22 cellular contexts compared by ENCODE assay signal in genomic region chr3:141865101-141865500, GRCh38. TPM values are rescaled to one million over a fixed set of nuclear protein-coding genes. Genes with fewer than 3 reads are reported as not detected.
DNase-seq lines count a peak whose midpoint lies in the region; ATAC-seq and TF ChIP-seq lines count a peak whose summit lies in the region.
"Had no signal": no experiment of that assay in that cellular context is flagged by ENCODE, and none has a peak within 500 bp of the region (broad histone marks: within the 10 kb centered on the region; RNA-seq: fewer than 3 reads in every experiment).

No MANE protein-coding gene starts in this region.

- in situ Hi-C loops in ACHN (cut with HindIII; ENCODE audit: low pct_ligation_motif_present, low pct_unique_long_range_greater_than_20kb, low sequenced_read_pairs): no loop called here

- H3K79me2 ChIP-seq in GM23338 (replicated peaks; ENCODE audit: insufficient read depth): no peaks in the 10 kb centered on the region

- H3K27ac ChIP-seq in GM23338 (ENCODE audit: low read depth): no peak overlapping the region
- H3K27ac ChIP-seq: C4-2B had no signal

- H3K4me3 ChIP-seq in GM23338: no peak overlapping the region
- H3K4me3 ChIP-seq: BLaER1 treated with 17β-estradiol and CSF1 and Interleukin-3, amounts not matched to agents 10 nM and 100 nM; GM12878 had no signal

- H3K36me3 ChIP-seq in GM23338 (ENCODE audit: insufficient read depth): no peaks in the 10 kb centered on the region
- H3K36me3 ChIP-seq: BLaER1 treated with 17β-estradiol and CSF1 and Interleukin-3, amounts not matched to agents 10 nM and 100 nM had no signal

- no peaks in the 10 kb centered on the region for H3K9me2 ChIP-seq in GM23338 (ENCODE audit: insufficient read depth)

- H3K4me2 ChIP-seq in GM23338: no peak overlapping the region

- H3K4me1 ChIP-seq in GM23338 (ENCODE audit: insufficient read depth): no peaks in the 10 kb centered on the region

- no peak overlapping the region for H3K4me3 Mint-ChIP-seq in GM23338
- no peak overlapping the region for H3K4me3 Mint-ChIP-seq in dendritic cell treated with granulocyte-macrophage colony-stimulating factor and Interleukin-4, amounts not matched to agents 40 ng/mL and 50 ng/mL, for 4 days
- H3K4me3 Mint-ChIP-seq: B cell; CD4-positive, alpha-beta memory T cell; CD4-positive, CD25-positive, alpha-beta regulatory T cell; CD8-positive, alpha-beta memory T cell had no signal

- H3K27me3 Mint-ChIP-seq in GM23338 (ENCODE audit: insufficient read depth, low read depth, poor library complexity): no peaks in the 10 kb centered on the region
- no peaks in the 10 kb centered on the region for H3K27me3 Mint-ChIP-seq in dendritic cell treated with granulocyte-macrophage colony-stimulating factor and Interleukin-4, amounts not matched to agents 40 ng/mL and 50 ng/mL, for 4 days
- H3K27me3 Mint-ChIP-seq: B cell; CD4-positive, alpha-beta memory T cell; CD8-positive, alpha-beta memory T cell had no signal

- no peak for DNase-seq in GM23338 (ENCODE audit: low spot score)
- DNase-seq in ACHN: no peak
- DNase-seq in stimulated activated CD4-positive, alpha-beta T cell treated with anti-CD3 and anti-CD28 coated beads, Interleukin-12 subunit alpha, Interleukin-12 subunit beta, amount 100 ng/mL, for 4 hours: no peak
- no peak for DNase-seq in NCI-H1436 (lab: John Stamatoyannopoulos, UW)
- DNase-seq: 8988T; AML-193; CD4-positive, alpha-beta memory T cell; CD4-positive, CD25-positive, alpha-beta regulatory T cell; CD8-positive, alpha-beta memory T cell; COR-L47; DMS 273 treated with DMSO at 0.1 percent for 48 hours; DMS153; DMS53; DMS79; DND-41; EL; GDM1 had no signal

- ATAC-seq in GM23338: no peak
- ATAC-seq: GM12878 had no signal

- intact Hi-C loops in dendritic cell treated with granulocyte-macrophage colony-stimulating factor and Interleukin-4, amounts not matched to agents 40 ng/mL and 50 ng/mL, for 4 days (cut with micrococcal nuclease): no loop called here

- H3K4me1 Mint-ChIP-seq in GM23338: no peaks in the 10 kb centered on the region; the same call in 2 of the 3 replicates
- peaks cover 34% of the 10 kb centered on the region for H3K4me1 Mint-ChIP-seq in dendritic cell treated with granulocyte-macrophage colony-stimulating factor and Interleukin-4, amounts not matched to agents 40 ng/mL and 50 ng/mL, for 4 days (ENCODE audit: low read depth)
- H3K4me1 Mint-ChIP-seq: B cell; CD8-positive, alpha-beta memory T cell had no signal

- no peaks in the 10 kb centered on the region for H4K20me1 ChIP-seq in GM23338 (replicated peaks; ENCODE audit: insufficient read depth)
- H4K20me1 ChIP-seq: BLaER1 treated with 17β-estradiol and CSF1 and Interleukin-3, amounts not matched to agents 10 nM and 100 nM had no signal

- no peak overlapping the region for H3K27ac Mint-ChIP-seq in GM23338
- peak overlapping the region; percentile 92 for H3K27ac Mint-ChIP-seq in dendritic cell treated with granulocyte-macrophage colony-stimulating factor and Interleukin-4, amounts not matched to agents 40 ng/mL and 50 ng/mL, for 4 days
- H3K27ac Mint-ChIP-seq: B cell; CD4-positive, alpha-beta memory T cell; CD4-positive, CD25-positive, alpha-beta regulatory T cell; CD8-positive, alpha-beta memory T cell had no signal

- TF ChIP-seq CTCF in GM23338 (conservative IDR thresholded peaks at IDR 0.05; ENCODE audit: low read depth in 2 of 2): no peak

- no peaks in the 10 kb centered on the region for H3K36me3 Mint-ChIP-seq in GM23338 (ENCODE audit: low read depth)
- H3K36me3 Mint-ChIP-seq in dendritic cell treated with granulocyte-macrophage colony-stimulating factor and Interleukin-4, amounts not matched to agents 40 ng/mL and 50 ng/mL, for 4 days (ENCODE audit: low read depth): no peaks in the 10 kb centered on the region
- H3K36me3 Mint-ChIP-seq: CD4-positive, alpha-beta memory T cell; CD4-positive, CD25-positive, alpha-beta regulatory T cell; CD8-positive, alpha-beta memory T cell had no signal

- H2AFZ ChIP-seq in GM23338: peak overlapping the region; percentile 78; the same call in 1 of the 2 replicates

- H3K9me3 Mint-ChIP-seq in GM23338: no peaks in the 10 kb centered on the region
- no peaks in the 10 kb centered on the region for H3K9me3 Mint-ChIP-seq in dendritic cell treated with granulocyte-macrophage colony-stimulating factor and Interleukin-4, amounts not matched to agents 40 ng/mL and 50 ng/mL, for 4 days
- H3K9me3 Mint-ChIP-seq: CD4-positive, alpha-beta memory T cell; CD4-positive, CD25-positive, alpha-beta regulatory T cell; CD8-positive, alpha-beta memory T cell had no signal

- no peaks in the 10 kb centered on the region for H3K27me3 ChIP-seq in GM23338 (ENCODE audit: insufficient read depth)
- H3K27me3 ChIP-seq: BLaER1 treated with 17β-estradiol and CSF1 and Interleukin-3, amounts not matched to agents 10 nM and 100 nM had no signal

- no peaks in the 10 kb centered on the region for H3F3A ChIP-seq in GM23338 (replicated peaks; ENCODE audit: low read depth)

TF ChIP-seq in GM23338, 12 proteins besides CTCF, POLR2A, EP300 and RAD21 (continues in another document):
- no peak for TF ChIP-seq ETS1 (IDR thresholded peaks at IDR 0.05)
- TF ChIP-seq ZNF331 (CRISPR knock-in tag; IDR thresholded peaks at IDR 0.05; ENCODE audit: low read depth): no peak
- TF ChIP-seq JUNB (IDR thresholded peaks at IDR 0.05; ENCODE audit: unreplicated experiment): no peak
- no peak for TF ChIP-seq POLR2AphosphoS5 (IDR thresholded peaks at IDR 0.05; ENCODE audit: low read depth)
- TF ChIP-seq REST (IDR thresholded peaks at IDR 0.05; ENCODE audit: unreplicated experiment): no peak

RNA-seq across cellular contexts. Expression of gene ATP1B3, which starts 11.3 kb away (rescaled TPM):
- total RNA-seq in GM23338 (2014; rRNA removed; shearing (Covaris generic)): 135 and 165 TPM in 2 replicates
- polyA plus RNA-seq in GM23338 (2016; fragmentation: Nextera tagmentation; extraction: Ambion mirVana): 275 and 315 TPM in 2 replicates
